Comparison of ENCODE assay signal across 11 cellular contexts in genomic region chr1:47023268-47024137, GRCh38. TPM values are rescaled to one million over a fixed set of nuclear protein-coding genes. Genes with fewer than 3 reads are reported as not detected.
DNase-seq lines count a peak whose midpoint lies in the region; ATAC-seq and FAIRE-seq lines count a peak whose summit lies in the region.
"Had no signal": no experiment of that assay in that cellular context is flagged by ENCODE, and none has a peak within 500 bp of the region (broad histone marks: within the 10 kb centered on the region; RNA-seq: fewer than 3 reads in every experiment).

Gene CYP4X1, plus strand, starts transcription at chr1:47023669. Its CDS starts 149 bp downstream, at chr1:47023818.

- H3K4me3 Mint-ChIP-seq in activated CD8-positive, alpha-beta T cell treated with anti-CD3 and anti-CD28 coated beads, Interleukin-2, amount 10 ng/mL, durations not matched to agents 7 days and 5 days, result no peak within 1 kb of the TSS
- H3K4me3 Mint-ChIP-seq: stimulated activated memory B cell treated with anti-CD40 and anti-IgM and Interleukin-4, amounts not matched to agents 10 μg/mL and 1 μg/mL and 100 μg/mL, for 72 hours had no signal

- no peak within 1 kb of the TSS for H3K27ac Mint-ChIP-seq in activated CD8-positive, alpha-beta T cell treated with anti-CD3 and anti-CD28 coated beads, Interleukin-2, amount 10 ng/mL, durations not matched to agents 7 days and 5 days
- H3K27ac Mint-ChIP-seq: CD14-positive monocyte; stimulated activated memory B cell treated with anti-CD40 and anti-IgM and Interleukin-4, amounts not matched to agents 10 μg/mL and 1 μg/mL and 100 μg/mL, for 72 hours had no signal

- no peak for FAIRE-seq in frontal cortex (lab: Jason Lieb, UNC)

- peak within 1 kb of the TSS; percentile 25; the same call in 1 of the 2 replicates for H3K27ac ChIP-seq in SK-N-MC

- H3K9ac ChIP-seq in SK-N-MC (ENCODE audit: insufficient read length), result no peak within 1 kb of the TSS

- H3K4me1 Mint-ChIP-seq in activated CD8-positive, alpha-beta T cell treated with anti-CD3 and anti-CD28 coated beads, Interleukin-2, amount 10 ng/mL, durations not matched to agents 7 days and 5 days (ENCODE audit: low read depth), result no peaks in the 10 kb centered on the region
- H3K4me1 Mint-ChIP-seq: CD14-positive monocyte; stimulated activated memory B cell treated with anti-CD40 and anti-IgM and Interleukin-4, amounts not matched to agents 10 μg/mL and 1 μg/mL and 100 μg/mL, for 72 hours had no signal

- H3K9me3 ChIP-seq in SK-N-MC (ENCODE audit: low read depth, low read length), result no peaks in the 10 kb centered on the region

- H3K4me3 ChIP-seq in SK-N-MC, result peak within 1 kb of the TSS; percentile 38

- DNase-seq in COLO668 (lab: John Stamatoyannopoulos, UW; ENCODE audit: unreplicated experiment), result peak; percentile 72
- DNase-seq in SK-N-MC (ENCODE audit: low read depth, low spot score), result no peak
- peak in 1 of 2 donors; percentile 30 for DNase-seq in frontal cortex (ENCODE audit: low spot score in 2 of 2)
- DNase-seq in nucleus accumbens (lab: John Stamatoyannopoulos, UW), result peak in 31 of 56 donors; percentile 1 to 68 (median 17)
- no peak for DNase-seq in activated CD8-positive, alpha-beta T cell treated with anti-CD3 and anti-CD28 coated beads, Interleukin-2, amount 10 ng/mL, durations not matched to agents 7 days and 5 days
- DNase-seq in MV-4-11 (lab: John Stamatoyannopoulos, UW), result no peak
- DNase-seq in activated CD4-positive, CD25-positive, alpha-beta regulatory T cell treated with anti-CD3 and anti-CD28 coated beads, Interleukin-2, amount 50 U/mL, for 72 hours, result no peak
- no peak for DNase-seq in glomerular visceral epithelial cell (ENCODE audit: extremely low spot score)
- DNase-seq: activated CD4-positive, alpha-beta T cell treated with anti-CD3 and anti-CD28 coated beads, Interleukin-2, amount 50 U/mL, for 1 hour had no signal

- H3K27me3 Mint-ChIP-seq in activated CD8-positive, alpha-beta T cell treated with anti-CD3 and anti-CD28 coated beads, Interleukin-2, amount 10 ng/mL, durations not matched to agents 7 days and 5 days (ENCODE audit: low read depth), result peaks cover 34% of the 10 kb centered on the region

- CTCF ChIA-PET in activated CD8-positive, alpha-beta T cell treated with anti-CD3 and anti-CD28 coated beads, Interleukin-2, amount 10 ng/mL, durations not matched to agents 7 days and 5 days (lab: Charles Lee), result interaction anchor here (0.9 kb wide), 1 partner anchor 52 kb away, joined by 3 read pairs; no protein-coding TSS in a partner anchor

- ATAC-seq in activated CD8-positive, alpha-beta T cell treated with anti-CD3 and anti-CD28 coated beads, Interleukin-2, amount 10 ng/mL, durations not matched to agents 7 days and 5 days, result no peak
- ATAC-seq: stimulated activated memory B cell treated with anti-CD40 and anti-IgM and Interleukin-4, amounts not matched to agents 10 μg/mL and 1 μg/mL and 100 μg/mL, for 72 hours had no signal

- H3K36me3 ChIP-seq in SK-N-MC (ENCODE audit: insufficient read depth, low read length), result no peaks in the 10 kb centered on the region

- H3K36me3 Mint-ChIP-seq in activated CD8-positive, alpha-beta T cell treated with anti-CD3 and anti-CD28 coated beads, Interleukin-2, amount 10 ng/mL, durations not matched to agents 7 days and 5 days (ENCODE audit: low read depth), result no peaks in the 10 kb centered on the region
- H3K36me3 Mint-ChIP-seq: CD14-positive monocyte; stimulated activated memory B cell treated with anti-CD40 and anti-IgM and Interleukin-4, amounts not matched to agents 10 μg/mL and 1 μg/mL and 100 μg/mL, for 72 hours had no signal

- H3K9me3 Mint-ChIP-seq in activated CD8-positive, alpha-beta T cell treated with anti-CD3 and anti-CD28 coated beads, Interleukin-2, amount 10 ng/mL, durations not matched to agents 7 days and 5 days (ENCODE audit: insufficient read depth), result no peaks in the 10 kb centered on the region
- H3K9me3 Mint-ChIP-seq: stimulated activated memory B cell treated with anti-CD40 and anti-IgM and Interleukin-4, amounts not matched to agents 10 μg/mL and 1 μg/mL and 100 μg/mL, for 72 hours had no signal

- POLR2A ChIA-PET in activated CD8-positive, alpha-beta T cell treated with anti-CD3 and anti-CD28 coated beads, Interleukin-2, amount 10 ng/mL, durations not matched to agents 7 days and 5 days (lab: Charles Lee), result no interaction called here

RNA-seq across cellular contexts. Expression of gene CYP4X1, which starts in this region (rescaled TPM):
- 18.3 TPM for total RNA-seq in frontal cortex
- not detected for total RNA-seq in activated CD8-positive, alpha-beta T cell treated with anti-CD3 and anti-CD28 coated beads, Interleukin-2, amount 10 ng/mL, durations not matched to agents 7 days and 5 days

Comparison
In these comparisons a context has a peak if more than half of its experiments do, and no peak if none do; other contexts are left out.
1. RNA of gene CYP4X1 (total RNA-seq): 18.3 TPM in frontal cortex (single experiment); not detected in activated CD8-positive, alpha-beta T cell treated with anti-CD3 and anti-CD28 coated beads, Interleukin-2, amount 10 ng/mL, durations not matched to agents 7 days and 5 days; every median in the first group is over 10 times any median in the second.
2. DNase-seq: peak in COLO668 (single experiment) and nucleus accumbens (31 of 56); none in SK-N-MC (single experiment), activated CD8-positive, alpha-beta T cell treated with anti-CD3 and anti-CD28 coated beads, Interleukin-2, amount 10 ng/mL, durations not matched to agents 7 days and 5 days (single experiment), MV-4-11 (single experiment), activated CD4-positive, CD25-positive, alpha-beta regulatory T cell treated with anti-CD3 and anti-CD28 coated beads, Interleukin-2, amount 50 U/mL, for 72 hours (single experiment) and glomerular visceral epithelial cell (single experiment).